Comparison of ENCODE assay signal across 10 cellular contexts in genomic region chr1:89516055-89516454, GRCh38. TPM values are rescaled to one million over a fixed set of nuclear protein-coding genes. Genes with fewer than 3 reads are reported as not detected.
A peak's percentile ranks its signal among the peaks of the same experiment; 100 is the strongest.
DNase-seq lines count a peak whose midpoint lies in the region; ATAC-seq, FAIRE-seq and TF ChIP-seq lines count a peak whose summit lies in the region.
"Had no signal": no experiment of that assay in that cellular context is flagged by ENCODE, and none has a peak within 500 bp of the region (broad histone marks: within the 10 kb centered on the region; RNA-seq: fewer than 3 reads in every experiment).

No MANE protein-coding gene starts in this region.

- TF ChIP-seq EP300 in HepG2 (IDR thresholded peaks at IDR 0.05; ENCODE audit: low read depth in 2 of 2, low read length in 2 of 2) (peak in 1 of 2 experiments; percentile 17; a peak in 1 of 4 replicates), HepG2 (CRISPR knock-in tag; IDR thresholded peaks at IDR 0.05; ENCODE audit: borderline replicate concordance) (no peak)

- H3K27ac ChIP-seq in HepG2 (ENCODE audit: extremely low read length, insufficient read depth, low read length) (no peak overlapping the region), smooth muscle cell (ENCODE audit: low read depth) (no peak overlapping the region)

- H3K9me3 ChIP-seq in HepG2 (ENCODE audit: low read length), result no peaks in the 10 kb centered on the region
- no peaks in the 10 kb centered on the region for H3K9me3 ChIP-seq in smooth muscle cell (replicated peaks; ENCODE audit: low read depth)

- no peaks in the 10 kb centered on the region for H3K79me2 ChIP-seq in HepG2 (ENCODE audit: insufficient read depth, low read length)
- H3K79me2 ChIP-seq in smooth muscle cell (ENCODE audit: low read depth), result no peaks in the 10 kb centered on the region

- H3K36me3 ChIP-seq in bronchial epithelial cell (ENCODE audit: control insufficient read depth, insufficient read depth, low read length) (no peaks in the 10 kb centered on the region), HepG2 (replicated peaks in 1 of 2; ENCODE audit: control insufficient read depth in 1 of 2, insufficient read depth in 2 of 2, low read length in 2 of 2) (no peaks in the 10 kb centered on the region), smooth muscle cell (ENCODE audit: low read depth) (no peaks in the 10 kb centered on the region)

- no TSS peak for BruUV-seq in HepG2 (replicated peaks; lab: Mats Ljungman, UMichigan)

- H3K9ac ChIP-seq in HepG2 (ENCODE audit: insufficient read depth, low read depth, low read length) (no peak overlapping the region), smooth muscle cell (ENCODE audit: low read depth) (no peak overlapping the region)

- TF ChIP-seq CTCF in bronchial epithelial cell (IDR thresholded peaks at IDR 0.05; ENCODE audit: insufficient read depth, low read length, severe bottlenecking) (no peak), HepG2 (CRISPR knock-in tag; IDR thresholded peaks at IDR 0.05) (no peak), GM10266 (IDR thresholded peaks at IDR 0.05; ENCODE audit: control insufficient read depth, insufficient read depth, low read depth, missing control alignments) (no peak), smooth muscle cell (IDR thresholded peaks at IDR 0.05; ENCODE audit: borderline replicate concordance, insufficient read depth, poor library complexity, severe bottlenecking) (no peak)

- H3K4me3 ChIP-seq in bronchial epithelial cell (ENCODE audit: low read depth, low read length), result no peak overlapping the region
- no peak overlapping the region for H3K4me3 ChIP-seq in HepG2 (replicated peaks in 1 of 3; ENCODE audit: insufficient read depth in 1 of 3, low read depth in 2 of 3, low read length in 3 of 3)
- no peak overlapping the region for H3K4me3 ChIP-seq in smooth muscle cell

- in situ Hi-C loops in HepG2 (cut with HindIII; ENCODE audit: extremely low pct_ligation_motif_present, low pct_unique_long_range_greater_than_20kb), result loop anchor here (10.0 kb wide), 1 partner anchor 89 kb away; no protein-coding TSS in a partner anchor

- H3K4me1 ChIP-seq in HepG2 (ENCODE audit: insufficient read depth, low read length) (0 out of 2 replicates have a peak, but pooled peaks cover 4% of the 10 kb centered on the region), smooth muscle cell (ENCODE audit: low read depth) (no peaks in the 10 kb centered on the region)

- intact Hi-C loops in HepG2 (cut with micrococcal nuclease; ENCODE audit: unreplicated experiment), result loop anchor here (5.0 kb wide), 1 partner anchor 1141 kb away; no protein-coding TSS in a partner anchor

- ATAC-seq in HepG2, result peak; percentile 56; the same call in 2 of the 3 replicates
- ATAC-seq in GM21576 (IDR thresholded peaks at IDR 0.05; ENCODE audit: unreplicated experiment), result no peak
- ATAC-seq: sciatic nerve, WTC11 had no signal

- 42% methylated on average over 4 of the region's 4 CpGs for WGBS in HepG2 (ENCODE audit: low lambda C conversion rate)
- 51% methylated on average over 4 of the region's 4 CpGs for WGBS in smooth muscle cell (ENCODE audit: low lambda C conversion rate)

- POLR2A ChIA-PET in HepG2 (lab: Yijun Ruan, JAX), result no interaction called here

- H3F3A ChIP-seq in smooth muscle cell (ENCODE audit: low read depth), result no peaks in the 10 kb centered on the region

- H4K20me1 ChIP-seq in HepG2 (ENCODE audit: insufficient read depth, low read length) (no peaks in the 10 kb centered on the region), smooth muscle cell (ENCODE audit: low read depth) (no peaks in the 10 kb centered on the region)

- no peaks in the 10 kb centered on the region for H3K27me3 ChIP-seq in bronchial epithelial cell (ENCODE audit: control insufficient read depth, insufficient read depth, low read length)
- no peaks in the 10 kb centered on the region for H3K27me3 ChIP-seq in HepG2 (ENCODE audit: control insufficient read depth in 1 of 2, insufficient read depth in 2 of 2, low read length in 2 of 2)
- no peaks in the 10 kb centered on the region for H3K27me3 ChIP-seq in smooth muscle cell (ENCODE audit: low read depth)

- no peak for TF ChIP-seq RAD21 in HepG2 (CRISPR knock-in tag; IDR thresholded peaks at IDR 0.05)

- H2AFZ ChIP-seq in HepG2 (ENCODE audit: low read length), result no peak overlapping the region
- no peak overlapping the region for H2AFZ ChIP-seq in smooth muscle cell (ENCODE audit: low read depth)

- CTCF ChIA-PET in HepG2 (lab: Yijun Ruan, JAX; ENCODE audit: low intra/inter-chr PET ratio, low total read pairs), result no interaction called here

- no peak for TF ChIP-seq POLR2A in HepG2 (IDR thresholded peaks at IDR 0.05; ENCODE audit: insufficient read depth in 1 of 2, low read depth in 2 of 2, low read length in 2 of 2)

- H3K4me2 ChIP-seq in HepG2 (ENCODE audit: low read depth, low read length) (no peak overlapping the region), smooth muscle cell (no peak overlapping the region)

- DNase-seq in EL (peak; percentile 63), LHCN-M2 (ENCODE audit: low read depth) (peak; percentile 67), bronchial epithelial cell (ENCODE audit: low read depth) (peak; percentile 89), HepG2 (ENCODE audit: low spot score) (peak; percentile 6), DMS79 treated with DMSO at 0.1 percent for 48 hours (lab: John Stamatoyannopoulos, UW) (no peak), GM10266 (ENCODE audit: extremely low spot score) (no peak), smooth muscle cell (lab: John Stamatoyannopoulos, UW; ENCODE audit: unreplicated experiment) (no peak)

- peak; percentile 73 for FAIRE-seq in bronchial epithelial cell (lab: Jason Lieb, UNC)
- FAIRE-seq in HepG2 (lab: Jason Lieb, UNC), result no peak

TF ChIP-seq in HepG2, 621 proteins besides CTCF, POLR2A, EP300 and RAD21 (continues in another document):
- TF ChIP-seq, protein P1, sequence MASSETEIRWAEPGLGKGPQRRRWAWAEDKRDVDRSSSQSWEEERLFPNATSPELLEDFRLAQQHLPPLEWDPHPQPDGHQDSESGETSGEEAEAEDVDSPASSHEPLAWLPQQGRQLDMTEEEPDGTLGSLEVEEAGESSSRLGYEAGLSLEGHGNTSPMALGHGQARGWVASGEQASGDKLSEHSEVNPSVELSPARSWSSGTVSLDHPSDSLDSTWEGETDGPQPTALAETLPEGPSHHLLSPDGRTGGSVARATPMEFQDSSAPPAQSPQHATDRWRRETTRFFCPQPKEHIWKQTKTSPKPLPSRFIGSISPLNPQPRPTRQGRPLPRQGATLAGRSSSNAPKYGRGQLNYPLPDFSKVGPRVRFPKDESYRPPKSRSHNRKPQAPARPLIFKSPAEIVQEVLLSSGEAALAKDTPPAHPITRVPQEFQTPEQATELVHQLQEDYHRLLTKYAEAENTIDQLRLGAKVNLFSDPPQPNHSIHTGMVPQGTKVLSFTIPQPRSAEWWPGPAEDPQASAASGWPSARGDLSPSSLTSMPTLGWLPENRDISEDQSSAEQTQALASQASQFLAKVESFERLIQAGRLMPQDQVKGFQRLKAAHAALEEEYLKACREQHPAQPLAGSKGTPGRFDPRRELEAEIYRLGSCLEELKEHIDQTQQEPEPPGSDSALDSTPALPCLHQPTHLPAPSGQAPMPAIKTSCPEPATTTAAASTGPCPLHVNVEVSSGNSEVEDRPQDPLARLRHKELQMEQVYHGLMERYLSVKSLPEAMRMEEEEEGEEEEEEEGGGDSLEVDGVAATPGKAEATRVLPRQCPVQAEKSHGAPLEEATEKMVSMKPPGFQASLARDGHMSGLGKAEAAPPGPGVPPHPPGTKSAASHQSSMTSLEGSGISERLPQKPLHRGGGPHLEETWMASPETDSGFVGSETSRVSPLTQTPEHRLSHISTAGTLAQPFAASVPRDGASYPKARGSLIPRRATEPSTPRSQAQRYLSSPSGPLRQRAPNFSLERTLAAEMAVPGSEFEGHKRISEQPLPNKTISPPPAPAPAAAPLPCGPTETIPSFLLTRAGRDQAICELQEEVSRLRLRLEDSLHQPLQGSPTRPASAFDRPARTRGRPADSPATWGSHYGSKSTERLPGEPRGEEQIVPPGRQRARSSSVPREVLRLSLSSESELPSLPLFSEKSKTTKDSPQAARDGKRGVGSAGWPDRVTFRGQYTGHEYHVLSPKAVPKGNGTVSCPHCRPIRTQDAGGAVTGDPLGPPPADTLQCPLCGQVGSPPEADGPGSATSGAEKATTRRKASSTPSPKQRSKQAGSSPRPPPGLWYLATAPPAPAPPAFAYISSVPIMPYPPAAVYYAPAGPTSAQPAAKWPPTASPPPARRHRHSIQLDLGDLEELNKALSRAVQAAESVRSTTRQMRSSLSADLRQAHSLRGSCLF (CRISPR knock-in tag; IDR thresholded peaks at IDR 0.05; ENCODE audit: borderline replicate concordance), result no peak
- TF ChIP-seq SAP130 (CRISPR knock-in tag; IDR thresholded peaks at IDR 0.05; ENCODE audit: low read depth) (peak; percentile 35; the same call in 1 of the 2 replicates), ETV5 (CRISPR knock-in tag; IDR thresholded peaks at IDR 0.05; ENCODE audit: borderline replicate concordance) (no peak)

RNA-seq across cellular contexts. Expression of gene LRRC8B, which starts 8.6 kb away (rescaled TPM):
- total RNA-seq in LHCN-M2 (2014; rRNA removed) (5.7 and 6.0 TPM in 2 replicates), bronchial epithelial cell (7.6 and 17.5 TPM in 2 replicates), HepG2 (2016; rRNA removed; fragmentation: Illumina TruSeq; extraction: Trizol) (7.6 and 9.2 TPM in 2 replicates), smooth muscle cell (3.9 and 4.6 TPM in 2 replicates)
- 0.62 TPM for polyA plus RNA-seq in LHCN-M2 (2012)
- total RNA-seq in HepG2 (2016; cell fraction: cytosol; rRNA removed; fragmentation: Illumina TruSeq; extraction: Trizol; ENCODE audit: low read depth), result 1.1 and 1.4 TPM in 2 replicates
- total RNA-seq in HepG2 (2016; cell fraction: insoluble cytoplasmic fraction; rRNA removed; fragmentation: Illumina TruSeq; extraction: Trizol), result 6.9 and 9.0 TPM in 2 replicates
- total RNA-seq in HepG2 (2016; cell fraction: membrane; rRNA removed; fragmentation: Illumina TruSeq; extraction: Trizol), result 5.0 and 5.5 TPM in 2 replicates
- total RNA-seq in HepG2 (2016; cell fraction: nucleus; rRNA removed; fragmentation: Illumina TruSeq; extraction: Trizol), result 6.7 and 7.5 TPM in 2 replicates
- polyA plus RNA-seq in HepG2 (2011; rRNA removed) (4.9 TPM in 2 replicates), smooth muscle cell (0.98 and 1.5 TPM in 2 replicates)
- 5.2 and 6.2 TPM in 2 replicates for polyA plus RNA-seq in HepG2 (2011; cell fraction: cytosol; rRNA removed)
- polyA plus RNA-seq in HepG2 (2011; cell fraction: nucleus; rRNA removed), result 3.8 and 4.7 TPM in 2 replicates
- polyA plus RNA-seq in HepG2 (2012), result 4.1 and 4.3 TPM in 2 replicates
- polyA plus RNA-seq in HepG2 (2016; cell fraction: cytosol; fragmentation: Illumina TruSeq; extraction: Trizol; ENCODE audit: low read depth), result 0.52 and 0.54 TPM in 2 replicates
- 7.3 and 7.9 TPM in 2 replicates for polyA plus RNA-seq in HepG2 (2016; cell fraction: insoluble cytoplasmic fraction; fragmentation: Illumina TruSeq; extraction: Trizol; ENCODE audit: low read depth)
- 2.1 and 2.2 TPM in 2 replicates for polyA plus RNA-seq in HepG2 (2016; cell fraction: membrane; fragmentation: Illumina TruSeq; extraction: Trizol; ENCODE audit: low read depth)
- polyA plus RNA-seq in HepG2 (2016; cell fraction: nucleus; fragmentation: Illumina TruSeq; extraction: Trizol; ENCODE audit: insufficient read depth, low read depth), result 6.1 and 6.2 TPM in 2 replicates
- 25.7 and 28.2 TPM in 2 replicates for polyA minus RNA-seq in HepG2 (2011; rRNA and poly(A)+ RNA removed; ENCODE audit: low replicate concordance)
- 10.6 and 10.9 TPM in 2 replicates for polyA minus RNA-seq in HepG2 (2011; cell fraction: cytosol; rRNA and poly(A)+ RNA removed)
- 12.4 and 17.7 TPM in 2 replicates for polyA minus RNA-seq in HepG2 (2011; cell fraction: nucleus; rRNA and poly(A)+ RNA removed)

Comparison
In these comparisons a context has a peak if more than half of its experiments do, and no peak if none do; other contexts are left out.
1. DNase-seq: peak in EL (single experiment), LHCN-M2 (single experiment), bronchial epithelial cell (single experiment) and HepG2 (single experiment); none in DMS79 treated with DMSO at 0.1 percent for 48 hours (single experiment), GM10266 (single experiment) and smooth muscle cell (single experiment).